In the genomic region with DNA sequence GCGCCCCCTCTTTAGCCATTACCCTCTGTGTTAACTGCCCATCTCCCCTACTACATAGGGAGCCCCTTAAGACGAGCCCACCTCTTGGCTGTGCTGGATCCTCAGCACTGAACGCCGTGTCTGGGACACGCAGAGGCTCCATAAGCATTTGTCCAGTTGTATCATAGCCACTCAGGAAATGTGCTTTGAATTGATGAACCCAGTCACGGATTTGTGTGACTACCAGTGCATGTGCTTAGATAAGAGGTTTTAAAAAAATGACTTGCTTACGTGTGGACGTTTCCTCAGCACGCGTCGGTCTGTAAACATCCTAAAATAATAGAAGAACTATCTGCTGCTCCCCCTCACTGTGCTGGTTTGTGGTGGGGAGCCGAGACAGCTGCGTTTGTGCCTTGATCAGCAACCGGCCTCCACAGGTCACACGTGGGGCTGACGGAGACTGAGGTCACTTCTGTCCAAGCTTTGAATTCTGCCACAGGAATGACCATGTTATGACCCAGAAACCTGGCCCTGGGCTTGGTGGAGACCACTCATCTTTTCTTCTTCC, we compare ENCODE assay signal across 1 cellular context.
A peak's percentile ranks its signal among the peaks of the same experiment; 100 is the strongest.
TF ChIP-seq lines count a peak whose summit lies in the region.

No MANE protein-coding gene starts in this region.

TF ChIP-seq in K562, 482 proteins besides CTCF, POLR2A, EP300 and RAD21 (continued from another document and continues in another):
- TF ChIP-seq REST (CRISPR knock-in tag; IDR thresholded peaks at IDR 0.05; ENCODE audit: low read depth) (no peak), CTCFL (IDR thresholded peaks at IDR 0.05; ENCODE audit: borderline replicate concordance, insufficient read depth, low read depth, low read length, poor library complexity, severe bottlenecking) (no peak), TEAD2 (tag; IDR thresholded peaks at IDR 0.05) (no peak), ETS2 (tag; IDR thresholded peaks at IDR 0.05; ENCODE audit: borderline replicate concordance, poor library complexity, severe bottlenecking) (no peak), CHD4 (IDR thresholded peaks at IDR 0.05; ENCODE audit: insufficient read depth, insufficient replicate concordance, low read depth, low read length, poor library complexity, severe bottlenecking) (no peak), CREM (IDR thresholded peaks at IDR 0.05; ENCODE audit: low read depth) (peak; percentile 88), SPI1 (IDR thresholded peaks at IDR 0.05; ENCODE audit: borderline replicate concordance, low read depth, low read length) (no peak), ELK3 (CRISPR knock-in tag; IDR thresholded peaks at IDR 0.05) (no peak), ZNF561 (CRISPR knock-in tag; conservative IDR thresholded peaks at IDR 0.05) (no peak), MEIS2 (IDR thresholded peaks at IDR 0.05; ENCODE audit: partially characterized antibody) (no peak), TFAM (CRISPR knock-in tag; conservative IDR thresholded peaks at IDR 0.05) (no peak), GTF2A2 (tag; IDR thresholded peaks at IDR 0.05) (no peak), ETV1 (tag; conservative IDR thresholded peaks at IDR 0.05; ENCODE audit: low read depth) (peak; percentile 50; the same call in 1 of the 2 replicates), TFE3 (CRISPR knock-in tag; IDR thresholded peaks at IDR 0.05) (no peak), CBFA2T2 (conservative IDR thresholded peaks at IDR 0.05) (peak; percentile 82), HDAC8 (tag; IDR thresholded peaks at IDR 0.05) (no peak), SAFB2 (IDR thresholded peaks at IDR 0.05; ENCODE audit: borderline replicate concordance, low read depth, low read length, severe bottlenecking) (no peak), YY1 (IDR thresholded peaks at IDR 0.05; ENCODE audit: borderline replicate concordance in 1 of 3, control insufficient read depth in 1 of 3, extremely low read depth in 1 of 3, insufficient read depth in 3 of 3, insufficient read length in 1 of 3, insufficient replicate concordance in 2 of 3, low read depth in 1 of 3, low read length in 2 of 3) (no peak), IFI16 (CRISPR knock-in tag; IDR thresholded peaks at IDR 0.05) (no peak), E2F3 (CRISPR knock-in tag; IDR thresholded peaks at IDR 0.05) (no peak), HDAC1 (IDR thresholded peaks at IDR 0.05) (peak in 1 of 2 experiments; percentile 80; a peak in 2 of 4 replicates), DPF2 (IDR thresholded peaks at IDR 0.05) (peak; percentile 67), ZC3H8 (IDR thresholded peaks at IDR 0.05) (no peak)
- TF ChIP-seq, protein P1, sequence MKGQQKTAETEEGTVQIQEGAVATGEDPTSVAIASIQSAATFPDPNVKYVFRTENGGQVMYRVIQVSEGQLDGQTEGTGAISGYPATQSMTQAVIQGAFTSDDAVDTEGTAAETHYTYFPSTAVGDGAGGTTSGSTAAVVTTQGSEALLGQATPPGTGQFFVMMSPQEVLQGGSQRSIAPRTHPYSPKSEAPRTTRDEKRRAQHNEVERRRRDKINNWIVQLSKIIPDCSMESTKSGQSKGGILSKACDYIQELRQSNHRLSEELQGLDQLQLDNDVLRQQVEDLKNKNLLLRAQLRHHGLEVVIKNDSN (CRISPR knock-in tag; IDR thresholded peaks at IDR 0.05), result peak; percentile 55; the same call in 1 of the 2 replicates
- TF ChIP-seq, protein P2, sequence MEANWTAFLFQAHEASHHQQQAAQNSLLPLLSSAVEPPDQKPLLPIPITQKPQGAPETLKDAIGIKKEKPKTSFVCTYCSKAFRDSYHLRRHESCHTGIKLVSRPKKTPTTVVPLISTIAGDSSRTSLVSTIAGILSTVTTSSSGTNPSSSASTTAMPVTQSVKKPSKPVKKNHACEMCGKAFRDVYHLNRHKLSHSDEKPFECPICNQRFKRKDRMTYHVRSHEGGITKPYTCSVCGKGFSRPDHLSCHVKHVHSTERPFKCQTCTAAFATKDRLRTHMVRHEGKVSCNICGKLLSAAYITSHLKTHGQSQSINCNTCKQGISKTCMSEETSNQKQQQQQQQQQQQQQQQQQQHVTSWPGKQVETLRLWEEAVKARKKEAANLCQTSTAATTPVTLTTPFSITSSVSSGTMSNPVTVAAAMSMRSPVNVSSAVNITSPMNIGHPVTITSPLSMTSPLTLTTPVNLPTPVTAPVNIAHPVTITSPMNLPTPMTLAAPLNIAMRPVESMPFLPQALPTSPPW (CRISPR knock-in tag; IDR thresholded peaks at IDR 0.05), result 0 out of 2 replicates have a peak, but pooled peaks have one; percentile 29
- TF ChIP-seq, protein P3, sequence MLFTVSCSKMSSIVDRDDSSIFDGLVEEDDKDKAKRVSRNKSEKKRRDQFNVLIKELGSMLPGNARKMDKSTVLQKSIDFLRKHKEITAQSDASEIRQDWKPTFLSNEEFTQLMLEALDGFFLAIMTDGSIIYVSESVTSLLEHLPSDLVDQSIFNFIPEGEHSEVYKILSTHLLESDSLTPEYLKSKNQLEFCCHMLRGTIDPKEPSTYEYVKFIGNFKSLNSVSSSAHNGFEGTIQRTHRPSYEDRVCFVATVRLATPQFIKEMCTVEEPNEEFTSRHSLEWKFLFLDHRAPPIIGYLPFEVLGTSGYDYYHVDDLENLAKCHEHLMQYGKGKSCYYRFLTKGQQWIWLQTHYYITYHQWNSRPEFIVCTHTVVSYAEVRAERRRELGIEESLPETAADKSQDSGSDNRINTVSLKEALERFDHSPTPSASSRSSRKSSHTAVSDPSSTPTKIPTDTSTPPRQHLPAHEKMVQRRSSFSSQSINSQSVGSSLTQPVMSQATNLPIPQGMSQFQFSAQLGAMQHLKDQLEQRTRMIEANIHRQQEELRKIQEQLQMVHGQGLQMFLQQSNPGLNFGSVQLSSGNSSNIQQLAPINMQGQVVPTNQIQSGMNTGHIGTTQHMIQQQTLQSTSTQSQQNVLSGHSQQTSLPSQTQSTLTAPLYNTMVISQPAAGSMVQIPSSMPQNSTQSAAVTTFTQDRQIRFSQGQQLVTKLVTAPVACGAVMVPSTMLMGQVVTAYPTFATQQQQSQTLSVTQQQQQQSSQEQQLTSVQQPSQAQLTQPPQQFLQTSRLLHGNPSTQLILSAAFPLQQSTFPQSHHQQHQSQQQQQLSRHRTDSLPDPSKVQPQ (CRISPR knock-in tag; IDR thresholded peaks at IDR 0.05; ENCODE audit: borderline replicate concordance), result no peak
- TF ChIP-seq, protein P4, sequence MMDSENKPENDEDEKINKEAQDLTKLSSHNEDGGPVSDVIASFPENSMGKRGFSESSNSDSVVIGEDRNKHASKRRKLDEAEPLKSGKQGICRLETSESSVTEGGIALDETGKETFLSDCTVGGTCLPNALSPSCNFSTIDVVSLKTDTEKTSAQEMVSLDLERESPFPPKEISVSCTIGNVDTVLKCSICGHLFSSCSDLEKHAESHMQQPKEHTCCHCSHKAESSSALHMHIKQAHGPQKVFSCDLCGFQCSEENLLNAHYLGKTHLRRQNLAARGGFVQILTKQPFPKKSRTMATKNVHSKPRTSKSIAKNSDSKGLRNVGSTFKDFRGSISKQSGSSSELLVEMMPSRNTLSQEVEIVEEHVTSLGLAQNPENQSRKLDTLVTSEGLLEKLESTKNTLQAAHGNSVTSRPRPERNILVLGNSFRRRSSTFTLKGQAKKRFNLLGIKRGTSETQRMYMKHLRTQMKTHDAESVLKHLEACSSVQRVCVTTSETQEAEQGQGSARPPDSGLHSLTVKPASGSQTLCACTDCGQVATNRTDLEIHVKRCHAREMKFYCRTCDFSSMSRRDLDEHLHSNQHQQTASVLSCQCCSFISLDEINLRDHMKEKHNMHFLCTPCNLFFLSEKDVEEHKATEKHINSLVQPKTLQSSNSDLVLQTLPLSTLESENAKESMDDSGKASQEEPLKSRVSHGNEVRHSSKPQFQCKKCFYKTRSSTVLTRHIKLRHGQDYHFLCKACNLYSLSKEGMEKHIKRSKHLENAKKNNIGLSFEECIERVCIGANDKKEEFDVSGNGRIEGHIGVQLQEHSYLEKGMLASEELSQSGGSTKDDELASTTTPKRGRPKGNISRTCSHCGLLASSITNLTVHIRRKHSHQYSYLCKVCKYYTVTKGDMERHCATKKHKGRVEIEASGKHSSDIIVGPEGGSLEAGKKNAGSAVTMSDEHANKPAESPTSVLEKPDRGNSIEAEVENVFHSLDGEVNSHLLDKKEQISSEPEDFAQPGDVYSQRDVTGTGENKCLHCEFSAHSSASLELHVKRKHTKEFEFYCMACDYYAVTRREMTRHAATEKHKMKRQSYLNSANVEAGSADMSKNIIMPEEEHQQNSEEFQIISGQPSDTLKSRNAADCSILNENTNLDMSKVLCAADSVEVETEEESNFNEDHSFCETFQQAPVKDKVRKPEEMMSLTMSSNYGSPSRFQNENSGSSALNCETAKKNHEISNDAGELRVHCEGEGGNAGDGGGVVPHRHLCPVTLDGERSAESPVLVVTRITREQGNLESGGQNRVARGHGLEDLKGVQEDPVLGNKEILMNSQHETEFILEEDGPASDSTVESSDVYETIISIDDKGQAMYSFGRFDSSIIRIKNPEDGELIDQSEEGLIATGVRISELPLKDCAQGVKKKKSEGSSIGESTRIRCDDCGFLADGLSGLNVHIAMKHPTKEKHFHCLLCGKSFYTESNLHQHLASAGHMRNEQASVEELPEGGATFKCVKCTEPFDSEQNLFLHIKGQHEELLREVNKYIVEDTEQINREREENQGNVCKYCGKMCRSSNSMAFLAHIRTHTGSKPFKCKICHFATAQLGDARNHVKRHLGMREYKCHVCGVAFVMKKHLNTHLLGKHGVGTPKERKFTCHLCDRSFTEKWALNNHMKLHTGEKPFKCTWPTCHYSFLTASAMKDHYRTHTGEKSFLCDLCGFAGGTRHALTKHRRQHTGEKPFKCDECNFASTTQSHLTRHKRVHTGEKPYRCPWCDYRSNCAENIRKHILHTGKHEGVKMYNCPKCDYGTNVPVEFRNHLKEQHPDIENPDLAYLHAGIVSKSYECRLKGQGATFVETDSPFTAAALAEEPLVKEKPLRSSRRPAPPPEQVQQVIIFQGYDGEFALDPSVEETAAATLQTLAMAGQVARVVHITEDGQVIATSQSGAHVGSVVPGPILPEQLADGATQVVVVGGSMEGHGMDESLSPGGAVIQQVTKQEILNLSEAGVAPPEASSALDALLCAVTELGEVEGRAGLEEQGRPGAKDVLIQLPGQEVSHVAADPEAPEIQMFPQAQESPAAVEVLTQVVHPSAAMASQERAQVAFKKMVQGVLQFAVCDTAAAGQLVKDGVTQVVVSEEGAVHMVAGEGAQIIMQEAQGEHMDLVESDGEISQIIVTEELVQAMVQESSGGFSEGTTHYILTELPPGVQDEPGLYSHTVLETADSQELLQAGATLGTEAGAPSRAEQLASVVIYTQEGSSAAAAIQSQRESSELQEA (IDR thresholded peaks at IDR 0.05; ENCODE audit: low read depth), result no peak
- TF ChIP-seq, protein P5, sequence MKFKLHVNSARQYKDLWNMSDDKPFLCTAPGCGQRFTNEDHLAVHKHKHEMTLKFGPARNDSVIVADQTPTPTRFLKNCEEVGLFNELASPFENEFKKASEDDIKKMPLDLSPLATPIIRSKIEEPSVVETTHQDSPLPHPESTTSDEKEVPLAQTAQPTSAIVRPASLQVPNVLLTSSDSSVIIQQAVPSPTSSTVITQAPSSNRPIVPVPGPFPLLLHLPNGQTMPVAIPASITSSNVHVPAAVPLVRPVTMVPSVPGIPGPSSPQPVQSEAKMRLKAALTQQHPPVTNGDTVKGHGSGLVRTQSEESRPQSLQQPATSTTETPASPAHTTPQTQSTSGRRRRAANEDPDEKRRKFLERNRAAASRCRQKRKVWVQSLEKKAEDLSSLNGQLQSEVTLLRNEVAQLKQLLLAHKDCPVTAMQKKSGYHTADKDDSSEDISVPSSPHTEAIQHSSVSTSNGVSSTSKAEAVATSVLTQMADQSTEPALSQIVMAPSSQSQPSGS (CRISPR knock-in tag; IDR thresholded peaks at IDR 0.05), result no peak
